In genomic region chr19:23512151-23512925, GRCh38 we compare ENCODE assay signal across 25 cellular contexts.
DNase-seq lines count a peak whose midpoint lies in the region; ATAC-seq and TF ChIP-seq lines count a peak whose summit lies in the region.
"Had no signal": no experiment of that assay in that cellular context is flagged by ENCODE, and none has a peak within 500 bp of the region (broad histone marks: within the 10 kb centered on the region; RNA-seq: fewer than 3 reads in every experiment).

No MANE protein-coding gene starts in this region.

- H3K4me1 Mint-ChIP-seq in WTC11 = peaks cover 3% of the 10 kb centered on the region
- H3K4me1 Mint-ChIP-seq: B cell had no signal

- H3K4me3 Mint-ChIP-seq in WTC11 = no peak overlapping the region
- H3K4me3 Mint-ChIP-seq: B cell; CD8-positive, alpha-beta T cell; T-helper 1 cell treated with Interleukin-12 subunit alpha and Interleukin-12 subunit beta and Interleukin-4 antibody, amounts not matched to agents 30 μg/mL and 1 μg/mL, for 36 hours had no signal

- peaks cover 11% of the 10 kb centered on the region for H3K27me3 Mint-ChIP-seq in WTC11 (ENCODE audit: low read depth)
- H3K27me3 Mint-ChIP-seq: B cell had no signal

- CTCF ChIA-PET in WTC11 (lab: Charles Lee) = no interaction called here

- peak; percentile 12 for DNase-seq in NCI-H146 (lab: John Stamatoyannopoulos, UW)
- no peak for DNase-seq in NCI-H146 treated with DMSO at 0.1 percent for 48 hours (lab: John Stamatoyannopoulos, UW; ENCODE audit: unreplicated experiment)
- DNase-seq in Daoy (ENCODE audit: low read depth) = peak; percentile 59
- DNase-seq in NCI-H774 (lab: John Stamatoyannopoulos, UW) = peak; percentile 1
- no peak for DNase-seq in WTC11 (ENCODE audit: low spot score)
- no peak for DNase-seq in NCI-H2171 treated with DMSO at 0.1 percent for 48 hours (lab: John Stamatoyannopoulos, UW)
- DNase-seq: CD8-positive, alpha-beta T cell; DMS 273 treated with DMSO at 0.1 percent for 48 hours; GM23248; NCI-H1105; NCI-H1694; NCI-H2029 treated with DMSO at 0.1 percent for 48 hours; NCI-H2171; NCI-H446; NCI-H524 treated with DMSO at 0.1 percent for 48 hours; NCI-H82; SIG-M5; SK-N-SH; SW 1271; T-helper 9 cell had no signal

- peaks cover 24% of the 10 kb centered on the region for H3K36me3 Mint-ChIP-seq in WTC11
- H3K36me3 Mint-ChIP-seq: CD8-positive, alpha-beta T cell had no signal

- no peak overlapping the region for H3K27ac Mint-ChIP-seq in WTC11
- H3K27ac Mint-ChIP-seq: B cell; CD8-positive, alpha-beta T cell; T-helper 1 cell treated with Interleukin-12 subunit alpha and Interleukin-12 subunit beta and Interleukin-4 antibody, amounts not matched to agents 30 μg/mL and 1 μg/mL, for 36 hours had no signal

- ATAC-seq in WTC11 = peak; percentile 58; the same call in 1 of the 2 replicates
- no peak for ATAC-seq in GM18861 (IDR thresholded peaks at IDR 0.05; ENCODE audit: unreplicated experiment)
- no peak for ATAC-seq in GM21528 (IDR thresholded peaks at IDR 0.05; ENCODE audit: low FRiP score, unreplicated experiment)
- ATAC-seq: CD8-positive, alpha-beta T cell; Panc1 had no signal

- no peak for TF ChIP-seq CTCF in WTC11 (IDR thresholded peaks at IDR 0.05)

- POLR2A ChIA-PET in WTC11 (lab: Charles Lee) = no interaction called here

- peaks cover 56% of the 10 kb centered on the region for H3K9me3 Mint-ChIP-seq in WTC11

TF ChIP-seq in WTC11, 78 proteins besides CTCF, POLR2A, EP300 and RAD21:
- TF ChIP-seq, protein P1, sequence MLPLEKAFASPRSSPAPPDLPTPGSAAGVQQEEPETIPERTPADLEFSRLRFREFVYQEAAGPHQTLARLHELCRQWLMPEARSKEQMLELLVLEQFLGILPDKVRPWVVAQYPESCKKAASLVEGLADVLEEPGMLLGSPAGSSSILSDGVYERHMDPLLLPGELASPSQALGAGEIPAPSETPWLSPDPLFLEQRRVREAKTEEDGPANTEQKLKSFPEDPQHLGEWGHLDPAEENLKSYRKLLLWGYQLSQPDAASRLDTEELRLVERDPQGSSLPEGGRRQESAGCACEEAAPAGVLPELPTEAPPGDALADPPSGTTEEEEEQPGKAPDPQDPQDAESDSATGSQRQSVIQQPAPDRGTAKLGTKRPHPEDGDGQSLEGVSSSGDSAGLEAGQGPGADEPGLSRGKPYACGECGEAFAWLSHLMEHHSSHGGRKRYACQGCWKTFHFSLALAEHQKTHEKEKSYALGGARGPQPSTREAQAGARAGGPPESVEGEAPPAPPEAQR (CRISPR knock-in tag; IDR thresholded peaks at IDR 0.05) = no peak
- TF ChIP-seq ZNF138 (CRISPR knock-in tag; conservative IDR thresholded peaks at IDR 0.05) = no peak
- no peak for TF ChIP-seq OVOL2 (CRISPR knock-in tag; IDR thresholded peaks at IDR 0.05; ENCODE audit: borderline replicate concordance)
- TF ChIP-seq ZNF425 (CRISPR knock-in tag; conservative IDR thresholded peaks at IDR 0.05) = no peak
- TF ChIP-seq RORB (CRISPR knock-in tag; IDR thresholded peaks at IDR 0.05) = no peak
- no peak for TF ChIP-seq NR3C1 (CRISPR knock-in tag; conservative IDR thresholded peaks at IDR 0.05; ENCODE audit: low read depth)
- no peak for TF ChIP-seq ZNF263 (CRISPR knock-in tag; IDR thresholded peaks at IDR 0.05; ENCODE audit: low read depth)
- no peak for TF ChIP-seq ZBTB21 (CRISPR knock-in tag; IDR thresholded peaks at IDR 0.05; ENCODE audit: borderline replicate concordance)

Comparison
In these comparisons a context has a peak if more than half of its experiments do, and no peak if none do; other contexts are left out.
1. DNase-seq: peak in NCI-H146 (single experiment), Daoy (single experiment) and NCI-H774 (single experiment); none in NCI-H146 treated with DMSO at 0.1 percent for 48 hours (single experiment), WTC11 (single experiment) and NCI-H2171 treated with DMSO at 0.1 percent for 48 hours (single experiment).